ENCODE assay signal across 8 cellular contexts in the genomic region with DNA sequence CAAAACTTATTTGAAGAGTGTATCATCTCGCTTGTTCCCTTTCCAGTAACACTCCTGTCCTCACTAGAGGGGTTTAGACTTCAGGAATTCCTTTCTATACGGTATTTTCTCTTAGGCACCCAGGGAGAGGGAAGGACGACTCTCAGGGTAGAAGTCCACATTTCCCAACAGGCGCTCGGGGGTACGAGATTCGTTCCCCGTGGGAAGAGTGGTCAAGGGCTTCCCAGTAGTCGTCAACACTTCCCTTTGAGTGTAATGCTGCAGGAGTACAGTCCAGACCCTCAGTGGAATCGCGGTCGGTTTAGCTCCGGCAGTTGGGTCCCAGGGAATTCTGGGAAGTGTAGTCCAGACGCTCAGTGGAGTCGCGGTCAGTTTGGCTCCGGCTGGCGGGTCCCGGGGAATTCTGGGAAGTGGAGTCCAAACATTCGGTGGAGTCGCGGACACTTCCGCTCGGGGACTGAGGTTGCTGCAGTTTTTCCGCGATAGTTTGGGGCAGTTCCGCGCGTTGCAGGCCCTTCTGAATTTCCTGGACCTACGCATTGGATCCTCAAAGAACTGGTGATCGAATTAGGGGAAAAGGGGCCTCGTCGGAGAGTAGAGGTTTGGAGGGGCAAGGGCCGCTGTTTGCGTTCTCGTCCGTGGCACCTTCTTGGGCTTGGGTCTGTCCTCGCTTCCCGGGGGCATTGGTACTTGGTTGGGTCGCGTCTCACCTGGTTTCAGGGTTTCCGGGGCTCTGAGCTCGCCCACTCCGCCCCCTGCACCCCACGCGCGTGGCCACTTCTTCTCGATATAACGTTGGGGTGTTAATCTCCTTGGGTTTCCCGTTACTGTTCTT.
A peak's percentile ranks its signal among the peaks of the same experiment; 100 is the strongest.
DNase-seq lines count a peak whose midpoint lies in the region; ATAC-seq and TF ChIP-seq lines count a peak whose summit lies in the region.

A gene (plus strand): TSS at position 431 of the 835 bp plus-strand sequence. CDS start 3,513 bp downstream, outside the sequence.

- TF ChIP-seq CTCF in GM13976 (IDR thresholded peaks at IDR 0.05; ENCODE audit: borderline replicate concordance, control extremely low read depth, extremely low read depth, insufficient read depth, missing control alignments), result no peak
- no peak for TF ChIP-seq CTCF in astrocyte of the spinal cord (IDR thresholded peaks at IDR 0.05; ENCODE audit: low read depth, low read length)
- TF ChIP-seq CTCF in retinal pigment epithelial cell (conservative IDR thresholded peaks at IDR 0.05; ENCODE audit: low read depth, low read length), result no peak

- in situ Hi-C loops in GM13976 (cut with MboI; ENCODE audit: low sequenced_read_pairs, unreplicated experiment), result no loop called here
- in situ Hi-C loops in astrocyte of the spinal cord (cut with HindIII; ENCODE audit: low sequenced_read_pairs), result no loop called here

- ATAC-seq in HG02970 (IDR thresholded peaks at IDR 0.05; ENCODE audit: low FRiP score, unreplicated experiment) (peak; percentile 87), GM18858 (IDR thresholded peaks at IDR 0.05; ENCODE audit: unreplicated experiment) (no peak)

- H3K4me3 ChIP-seq in astrocyte of the spinal cord (ENCODE audit: low read depth, low read length), result peak within 1 kb of the TSS; percentile 95
- H3K4me3 ChIP-seq in retinal pigment epithelial cell (ENCODE audit: low read length), result peak within 1 kb of the TSS; percentile 79

- DNase-seq in GM13976 (ENCODE audit: low spot score) (peak; percentile 90), NCI-H2029 (lab: John Stamatoyannopoulos, UW) (peak; percentile 89), T1000 (lab: John Stamatoyannopoulos, UW) (peak; percentile 77), astrocyte of the spinal cord (ENCODE audit: low read depth, low spot score) (peak; percentile 92), hippocampal formation (lab: John Stamatoyannopoulos, UW) (peak; percentile 88 to 92), retinal pigment epithelial cell (ENCODE audit: low read depth) (peak; percentile 65)
